Comparison of ENCODE assay signal across 26 cellular contexts in the genomic region with DNA sequence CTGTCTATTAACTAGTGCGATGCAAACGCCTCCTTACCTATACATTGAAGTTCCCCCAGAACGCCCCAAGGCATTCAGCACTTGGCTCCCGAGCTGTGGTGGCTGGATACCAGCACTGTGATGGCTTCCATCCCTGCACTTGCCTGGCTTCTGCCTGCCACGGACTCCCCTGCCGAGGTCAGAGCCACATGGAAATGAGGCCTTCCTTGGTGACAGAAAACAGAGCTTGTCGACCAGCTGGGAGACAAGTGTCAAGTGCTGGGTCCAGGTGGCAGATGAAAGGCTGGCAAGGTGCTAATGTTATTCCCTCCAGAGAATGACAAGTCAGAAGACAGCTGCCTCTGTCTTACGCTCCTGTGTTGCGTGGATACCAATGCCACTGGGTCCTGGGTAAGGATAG. TPM values are rescaled to one million over a fixed set of nuclear protein-coding genes. Genes with fewer than 3 reads are reported as not detected.
"Had no signal": no experiment of that assay in that cellular context is flagged by ENCODE, and none has a peak within 500 bp of the region (broad histone marks: within the 10 kb centered on the region; RNA-seq: fewer than 3 reads in every experiment).

No MANE protein-coding gene starts in this region.

- H3K27me3 ChIP-seq: colonic mucosa, right lobe of liver, stomach, suprapubic skin, tibial nerve had no signal

- H3K4me3 ChIP-seq: colonic mucosa, dorsolateral prefrontal cortex, mucosa of descending colon, right lobe of liver, stomach, suprapubic skin, tibial nerve had no signal

- H3K36me3 ChIP-seq: colonic mucosa, right lobe of liver, stomach, suprapubic skin, tibial nerve had no signal

- H3K9me3 ChIP-seq: colonic mucosa, mucosa of descending colon, right lobe of liver, suprapubic skin had no signal

- ATAC-seq: activated T-cell treated with anti-CD3 and anti-CD28 coated beads, Interleukin-2, amount 50 U/mL, for 72 hours; effector memory CD8-positive, alpha-beta T cell; esophagus mucosa; mucosa of descending colon; right lobe of liver; stimulated activated memory B cell treated with anti-CD40 and anti-IgM and Interleukin-4, amounts not matched to agents 10 μg/mL and 1 μg/mL and 100 μg/mL, for 72 hours had no signal

- H3K4me1 ChIP-seq: colonic mucosa, right lobe of liver, stomach, suprapubic skin, tibial nerve had no signal

- DNase-seq: activated CD4-positive, alpha-beta memory T cell treated with anti-CD3 and anti-CD28 coated beads for 36 hours; activated CD4-positive, alpha-beta T cell treated with anti-CD3 and anti-CD28 coated beads for 4 hours; activated CD4-positive, CD25-positive, alpha-beta regulatory T cell; activated effector memory CD4-positive, alpha-beta T cell treated with Interleukin-2 at 50 U/mL for 16 hours; activated naive CD4-positive, alpha-beta T cell treated with anti-CD3 and anti-CD28 coated beads, Interleukin-2, amount 10 ng/mL, durations not matched to agents 7 days and 5 days; activated T-cell treated with anti-CD3 and anti-CD28 coated beads, Interleukin-2, amount 50 U/mL, for 72 hours; amygdala; colonic mucosa; dorsolateral prefrontal cortex; effector memory CD8-positive, alpha-beta T cell; foreskin melanocyte; hypothalamus; mesenchymal stem cell; mucosa of descending colon; naive B cell; occipital lobe; posterior cingulate gyrus; right lobe of liver; small intestine; stimulated activated CD4-positive, alpha-beta T cell treated with anti-CD3 and anti-CD28 coated beads, Interleukin-15, amount 100 ng/mL, for 24 hours; stomach had no signal

- H3K27ac ChIP-seq: colonic mucosa, dorsolateral prefrontal cortex, right lobe of liver, stomach, suprapubic skin, tibial nerve had no signal

RNA-seq across cellular contexts. Expression of a gene that starts 26.2 kb away (rescaled TPM):
- polyA plus RNA-seq: endothelial cell of umbilical vein had no signal
